In genomic region chr5:35736280-35736679, GRCh38 we compare ENCODE assay signal across 17 cellular contexts.
DNase-seq lines count a peak whose midpoint lies in the region; ATAC-seq and TF ChIP-seq lines count a peak whose summit lies in the region.
"Had no signal": no experiment of that assay in that cellular context is flagged by ENCODE, and none has a peak within 500 bp of the region (broad histone marks: within the 10 kb centered on the region; RNA-seq: fewer than 3 reads in every experiment).

No MANE protein-coding gene starts in this region.

- ATAC-seq in activated naive CD4-positive, alpha-beta T cell treated with anti-CD3 and anti-CD28 coated beads, Interleukin-2, amount 50 U/mL, for 72 hours: peak; percentile 95 to 97

- peaks cover 5 to 15% of the 10 kb centered on the region in 2 donors for H3K9me3 Mint-ChIP-seq in activated naive CD4-positive, alpha-beta T cell treated with anti-CD3 and anti-CD28 coated beads, Interleukin-2, amount 50 U/mL, for 72 hours

- H3K4me3 ChIP-seq in GM12865 (ENCODE audit: low read depth, low read length): no peak overlapping the region
- H3K4me3 ChIP-seq: BLaER1 treated with 17β-estradiol and CSF1 and Interleukin-3, amounts not matched to agents 10 nM and 100 nM; sigmoid colon; thyroid gland had no signal

- TF ChIP-seq CTCF in GM12865 (IDR thresholded peaks at IDR 0.05; ENCODE audit: insufficient read depth, low read depth, low read length, missing control alignments): no peak

- DNase-seq in GM12865 (ENCODE audit: low read depth) (peak; percentile 13), KBM-7 (peak; percentile 37), AG08396 (ENCODE audit: low spot score) (no peak), SIG-M5 treated with dmso at 0.1 percent for 504 hours (lab: John Stamatoyannopoulos, UW; ENCODE audit: unreplicated experiment) (no peak), ACHN (no peak)
- DNase-seq in activated naive CD4-positive, alpha-beta T cell treated with anti-CD3 and anti-CD28 coated beads, Interleukin-2, amount 50 U/mL, for 72 hours (ENCODE audit: low spot score in 2 of 2): peak in 1 of 2 donors; percentile 56
- DNase-seq in stimulated activated CD4-positive, alpha-beta T cell treated with anti-CD3 and anti-CD28 coated beads, Interleukin-2, amount 100 ng/mL, for 4 hours (ENCODE audit: low read depth): peak; percentile 19
- DNase-seq: amygdala, DMS53, NCI-H2081 treated with DMSO at 0.1 percent for 48 hours, NCI-H774, occipital lobe, sigmoid colon, T-helper 1 cell, thyroid gland had no signal

- peak overlapping the region; percentile 64 to 83 for H3K27ac Mint-ChIP-seq in activated naive CD4-positive, alpha-beta T cell treated with anti-CD3 and anti-CD28 coated beads, Interleukin-2, amount 50 U/mL, for 72 hours
- H3K27ac Mint-ChIP-seq: mesothelial cell of epicardium had no signal

- H3K36me3 Mint-ChIP-seq in activated naive CD4-positive, alpha-beta T cell treated with anti-CD3 and anti-CD28 coated beads, Interleukin-2, amount 50 U/mL, for 72 hours: peaks cover 4 to 34% of the 10 kb centered on the region in 2 donors
- H3K36me3 Mint-ChIP-seq: mesothelial cell of epicardium had no signal

- in situ Hi-C loops in KBM-7 (cut with MboI; ENCODE audit: low pct_unique_long_range_greater_than_20kb, low sequenced_read_pairs): no loop called here
- in situ Hi-C loops in ACHN (cut with HindIII; ENCODE audit: low pct_ligation_motif_present, low pct_unique_long_range_greater_than_20kb, low sequenced_read_pairs): no loop called here

Comparison
In these comparisons a context has a peak if more than half of its experiments do, and no peak if none do; other contexts are left out.
1. DNase-seq: peak in GM12865 (single experiment), KBM-7 (single experiment) and stimulated activated CD4-positive, alpha-beta T cell treated with anti-CD3 and anti-CD28 coated beads, Interleukin-2, amount 100 ng/mL, for 4 hours (single experiment); none in AG08396 (single experiment), SIG-M5 treated with dmso at 0.1 percent for 504 hours (single experiment) and ACHN (single experiment).